ENCODE assay signal across 8 cellular contexts in the genomic region with DNA sequence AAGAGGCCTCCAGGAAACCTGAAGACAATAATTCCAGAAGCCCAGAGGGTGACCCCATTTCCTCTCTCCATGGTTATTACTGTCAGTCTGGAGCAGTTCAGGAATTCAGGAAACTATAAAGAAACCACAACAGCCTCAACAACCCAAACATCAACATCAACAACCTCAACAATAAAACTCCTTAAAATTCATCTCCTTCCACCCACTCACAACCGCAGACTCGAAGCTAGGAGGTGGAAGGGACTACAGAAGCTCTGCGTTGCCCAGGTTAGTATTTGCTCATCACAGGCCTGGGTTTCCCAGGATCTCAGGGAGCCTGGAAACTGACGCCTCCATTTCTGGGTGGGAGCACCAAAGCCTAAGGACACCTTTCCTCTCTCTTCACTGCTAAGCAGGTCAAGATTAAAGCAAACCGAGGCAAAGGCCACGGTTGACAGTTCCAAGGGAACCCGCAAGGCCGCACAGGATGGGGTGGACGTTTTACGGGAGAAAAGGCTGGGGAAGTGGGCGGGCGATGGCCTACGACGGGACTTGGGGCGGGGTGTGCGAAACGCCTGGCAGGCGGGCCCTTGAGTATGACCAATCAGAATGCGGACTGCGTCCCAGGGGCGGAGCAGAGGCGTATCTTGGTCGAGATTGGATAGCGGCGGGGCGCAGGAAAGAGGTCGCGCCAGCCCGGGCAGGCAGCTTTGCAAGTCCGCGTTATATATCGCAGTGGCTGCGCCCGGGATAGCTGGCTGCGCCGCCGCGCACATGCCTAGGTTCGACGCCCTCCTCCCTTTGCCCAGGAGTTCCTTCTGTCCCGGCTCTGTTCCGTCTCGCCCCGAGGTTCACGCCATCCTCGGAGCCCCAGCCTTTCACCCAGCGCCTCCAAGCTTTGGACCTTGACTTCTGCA. TPM values are rescaled to one million over a fixed set of nuclear protein-coding genes. Genes with fewer than 3 reads are reported as not detected.
DNase-seq lines count a peak whose midpoint lies in the region; ATAC-seq and TF ChIP-seq lines count a peak whose summit lies in the region.

A gene with protein sequence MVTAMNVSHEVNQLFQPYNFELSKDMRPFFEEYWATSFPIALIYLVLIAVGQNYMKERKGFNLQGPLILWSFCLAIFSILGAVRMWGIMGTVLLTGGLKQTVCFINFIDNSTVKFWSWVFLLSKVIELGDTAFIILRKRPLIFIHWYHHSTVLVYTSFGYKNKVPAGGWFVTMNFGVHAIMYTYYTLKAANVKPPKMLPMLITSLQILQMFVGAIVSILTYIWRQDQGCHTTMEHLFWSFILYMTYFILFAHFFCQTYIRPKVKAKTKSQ (plus strand): TSS at position 654 of the 896 bp plus-strand sequence. CDS start 250 bp downstream, outside the sequence.

- H3K9ac ChIP-seq in KMS-11: no peak within 1 kb of the TSS

- peaks cover 28 to 49% of the 10 kb centered on the region in 2 donors for H3K27me3 Mint-ChIP-seq in T-cell

- H3K4me1 Mint-ChIP-seq in T-cell: peaks cover 18 to 25% (median 24%) of the 10 kb centered on the region in 3 donors

- no peaks in the 10 kb centered on the region for H3K36me3 Mint-ChIP-seq in T-cell

- ATAC-seq in GM21723 (IDR thresholded peaks at IDR 0.05; ENCODE audit: unreplicated experiment): peak; percentile 86
- peak; percentile 88 to 94 (median 92) for ATAC-seq in T-cell (replicated peaks in 1 of 4)
- ATAC-seq in heart left ventricle: peak; percentile 96 to 99 (median 98)

- peak within 1 kb of the TSS in 1 of 2 donors; percentile 17 for H3K27ac Mint-ChIP-seq in T-cell

- peak within 1 kb of the TSS; percentile 84 for H2AFZ ChIP-seq in KMS-11 (ENCODE audit: low read depth)

- 5 to 10% (median 7%) methylated on average over 25 to 47 of the region's 47 CpGs for WGBS in heart left ventricle, 4 donors
- WGBS in transverse colon (ENCODE audit: low coverage in 1 of 2), 2 donors: 0 to 11% methylated on average over 10 to 46 of the region's 47 CpGs

- peaks cover 33% of the 10 kb centered on the region; the same call in 1 of the 2 replicates for H3K27me3 ChIP-seq in KMS-11 (ENCODE audit: insufficient read depth, low read depth)
- H3K27me3 ChIP-seq in heart left ventricle: peaks cover under 1 to 17% (median 8%) of the 10 kb centered on the region in 9 donors
- peaks cover 39% of the 10 kb centered on the region for H3K27me3 ChIP-seq in transverse colon

- TF ChIP-seq POLR2A in heart left ventricle (IDR thresholded peaks at IDR 0.05) (peak in 1 of 2 donors; percentile 47), transverse colon (IDR thresholded peaks at IDR 0.05) (no peak)

- no peak for TF ChIP-seq CTCF in KMS-11 (conservative IDR thresholded peaks at IDR 0.05; ENCODE audit: low read depth, low read length)
- peak in 1 of 12 donors; percentile 12 for TF ChIP-seq CTCF in heart left ventricle (IDR thresholded peaks at IDR 0.05)
- TF ChIP-seq CTCF in transverse colon (IDR thresholded peaks at IDR 0.05): peak in 1 of 5 experiments; percentile 35

- peak within 1 kb of the TSS; percentile 45 for H3K4me2 ChIP-seq in KMS-11

- in situ Hi-C loops in transverse colon (cut with MboI; ENCODE audit: low pct_ligation_motif_present in 1 of 4, low pct_unique_long_range_greater_than_20kb in 1 of 4, low sequenced_read_pairs in 3 of 4): loop anchor here (5.0 to 10.0 kb wide), 3 partner anchors 119 to 129 kb away; no protein-coding TSS in a partner anchor

- H3K79me2 ChIP-seq in KMS-11 (ENCODE audit: insufficient read depth, low read depth): no peaks in the 10 kb centered on the region

- H3K4me3 Mint-ChIP-seq in T-cell: peak within 1 kb of the TSS; percentile 71 to 75 (median 71)

- no peaks in the 10 kb centered on the region for H3K9me3 Mint-ChIP-seq in T-cell

- H4K20me1 ChIP-seq in KMS-11 (ENCODE audit: insufficient read depth): no peaks in the 10 kb centered on the region

- H3K4me3 ChIP-seq in KMS-11 (IDR thresholded peaks at IDR 0.05; ENCODE audit: insufficient read depth, low read depth, low read length) (no peak within 1 kb of the TSS), heart left ventricle (peak within 1 kb of the TSS in 10 of 12 donors; percentile 22 to 53 (median 42)), transverse colon (peak within 1 kb of the TSS in 2 of 4 donors; percentile 0 to 36)

- POLR2A ChIA-PET in T-cell (lab: Charles Lee): no interaction called here

- no peak for TF ChIP-seq EP300 in transverse colon (IDR thresholded peaks at IDR 0.05; ENCODE audit: low read depth)

- DNase-seq in D341Med (ENCODE audit: low spot score) (peak; percentile 45), T-cell (peak; percentile 62 to 86 (median 80)), amniotic stem cell (lab: John Stamatoyannopoulos, UW) (peak; percentile 93), heart left ventricle (peak; percentile 94 to 96 (median 95)), posterior cingulate gyrus (peak; percentile 83 to 99 (median 90)), transverse colon (peak; percentile 94)

- H3K27ac ChIP-seq in KMS-11: no peak within 1 kb of the TSS
- peak within 1 kb of the TSS; percentile 43 to 82 (median 76) for H3K27ac ChIP-seq in heart left ventricle
- H3K27ac ChIP-seq in transverse colon: peak within 1 kb of the TSS; percentile 30 to 75 (median 68)

- H3K36me3 ChIP-seq in KMS-11 (ENCODE audit: insufficient read depth) (no peaks in the 10 kb centered on the region), heart left ventricle (no peaks in the 10 kb centered on the region), transverse colon (no peaks in the 10 kb centered on the region)

- peaks cover 20% of the 10 kb centered on the region for H3K4me1 ChIP-seq in KMS-11 (ENCODE audit: low read depth, poor library complexity, severe bottlenecking)
- H3K4me1 ChIP-seq in heart left ventricle: peaks cover 0 to 32% (median 24%) of the 10 kb centered on the region in 12 donors
- peaks cover 8 to 27% (median 19%) of the 10 kb centered on the region in 4 donors for H3K4me1 ChIP-seq in transverse colon

- CTCF ChIA-PET in T-cell (lab: Charles Lee): interaction anchor here (0.8 to 3.4 kb wide), 3 partner anchors 53 to 252 kb away, joined by 3 to 17 read pairs (median 4); no protein-coding TSS in a partner anchor

- intact Hi-C loops in heart left ventricle (cut with DNase I): loop anchor here (2.0 to 10.0 kb wide), 9 partner anchors 55 to 359 kb away; a partner anchor contains a TSS
- intact Hi-C loops in posterior cingulate gyrus (cut with DNase I): loop anchor here (5.0 kb wide), 1 partner anchor 171 kb away; a partner anchor contains a TSS
- intact Hi-C loops in transverse colon (cut with DNase I; ENCODE audit: low total_unique reads): no loop called here

- H3K9me3 ChIP-seq in heart left ventricle (no peaks in the 10 kb centered on the region), transverse colon (no peaks in the 10 kb centered on the region)

RNA-seq across cellular contexts. Expression of the gene that starts here (rescaled TPM):
- not detected for total RNA-seq in T-cell
- total RNA-seq in heart left ventricle: under 1 TPM in 2 of 9 donors, not detected in 7; 0.20 to 0.25 TPM
- polyA plus RNA-seq in heart left ventricle: under 1 TPM in 1 of 2 donors, not detected in 1; 0.17 TPM
- not detected for total RNA-seq in transverse colon

Comparison
In these comparisons a context has a peak if more than half of its experiments do, and no peak if none do; other contexts are left out.
1. Peak in DNase-seq and ATAC-seq in T-cell; RNA of the gene not detected or under 1 TPM.
2. Peak in DNase-seq, ATAC-seq, H3K4me3 ChIP-seq and H3K27ac ChIP-seq in heart left ventricle; RNA of the gene not detected or under 1 TPM.
3. Peak in DNase-seq and H3K27ac ChIP-seq in transverse colon; RNA of the gene not detected or under 1 TPM.
4. DNase-seq: peak in every context shown above with its lines; median percentile 95 in heart left ventricle; 94 in transverse colon; 93 in amniotic stem cell; 90 in posterior cingulate gyrus; 80 in T-cell; 45 in D341Med.